ENCODE assay signal across 10 cellular contexts in the genomic region with DNA sequence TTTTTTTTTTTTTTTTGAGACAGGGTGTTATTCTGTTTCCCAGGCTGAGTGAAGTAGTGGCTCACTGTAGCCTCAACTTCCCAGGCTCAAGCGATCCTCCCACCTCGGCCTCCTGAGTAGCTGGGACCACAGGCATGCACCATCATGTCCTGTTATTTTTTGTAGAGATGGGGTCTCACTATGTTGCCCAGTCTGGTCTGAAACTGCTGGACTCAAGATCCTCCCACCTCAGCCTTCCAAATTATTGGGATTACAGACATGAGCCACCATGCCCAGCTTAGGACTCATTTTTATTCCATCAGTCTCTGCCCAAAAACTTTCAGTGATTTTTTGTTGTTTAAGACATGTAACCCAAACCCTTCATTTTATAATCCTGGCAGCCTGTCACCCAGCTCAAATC.
A peak's percentile ranks its signal among the peaks of the same experiment; 100 is the strongest.
DNase-seq lines count a peak whose midpoint lies in the region; ATAC-seq and TF ChIP-seq lines count a peak whose summit lies in the region.
"Had no signal": no experiment of that assay in that cellular context is flagged by ENCODE, and none has a peak within 500 bp of the region (broad histone marks: within the 10 kb centered on the region; RNA-seq: fewer than 3 reads in every experiment).

No MANE protein-coding gene starts in this region.

- no peak overlapping the region for H3K4me3 ChIP-seq in HEK293 (ENCODE audit: low read depth, low read length)
- no peak overlapping the region for H3K4me3 ChIP-seq in SJCRH30
- H3K4me3 ChIP-seq in gastrocnemius medialis = no peak overlapping the region
- no peak overlapping the region for H3K4me3 ChIP-seq in tibial artery

- intact Hi-C loops in gastrocnemius medialis (cut with DNase I; ENCODE audit: low total_unique reads) = loop anchor here (1.0 to 10.0 kb wide), 6 partner anchors 25 to 433 kb away; no protein-coding TSS in a partner anchor
- intact Hi-C loops in tibial artery (cut with DNase I; ENCODE audit: low total_unique reads) = no loop called here

- in situ Hi-C loops in gastrocnemius medialis (cut with MboI; ENCODE audit: low sequenced_read_pairs in 4 of 4) = loop anchor here in 1 of 4 donors (10.0 kb wide), 1 partner anchor 177 kb away; no protein-coding TSS in a partner anchor

- peaks cover 4% of the 10 kb centered on the region for H3K27me3 Mint-ChIP-seq in glutamatergic neuron (ENCODE audit: unreplicated experiment)

- POLR2A ChIA-PET in HEK293 (lab: Yijun Ruan, JAX) = interaction anchor here (0.9 to 2.5 kb wide), 5 partner anchors 24 to 328 kb away, joined by 3 to 10 read pairs (median 5); a partner anchor contains a TSS

- no peaks in the 10 kb centered on the region for H3K36me3 ChIP-seq in HEK293 (ENCODE audit: control insufficient read depth in 2 of 2, insufficient read depth in 1 of 2, low read length in 2 of 2)
- H3K36me3 ChIP-seq in SJCRH30 = no peaks in the 10 kb centered on the region
- no peaks in the 10 kb centered on the region for H3K36me3 ChIP-seq in gastrocnemius medialis
- H3K36me3 ChIP-seq in tibial artery = no peaks in the 10 kb centered on the region

- no peaks in the 10 kb centered on the region for H3K36me3 Mint-ChIP-seq in glutamatergic neuron (ENCODE audit: unreplicated experiment)

- H3K27me3 ChIP-seq in SJCRH30 (no peaks in the 10 kb centered on the region), gastrocnemius medialis (no peaks in the 10 kb centered on the region), tibial artery (no peaks in the 10 kb centered on the region)

- H3K27ac ChIP-seq in HEK293 (ENCODE audit: extremely low read depth, low read depth, low read length) (no peak overlapping the region), SJCRH30 (peak overlapping the region; percentile 93), gastrocnemius medialis (peak overlapping the region; percentile 80 to 93 (median 84)), tibial artery (no peak overlapping the region)

- H3K4me3 Mint-ChIP-seq in glutamatergic neuron (ENCODE audit: unreplicated experiment) = no peak overlapping the region

- peak overlapping the region; percentile 71 for H3K27ac Mint-ChIP-seq in glutamatergic neuron (ENCODE audit: unreplicated experiment)

- H3K4me1 ChIP-seq in HEK293 (ENCODE audit: control insufficient read depth, insufficient read depth, low read length) (peaks cover 5% of the 10 kb centered on the region; the same call in 1 of the 2 replicates), SJCRH30 (peaks cover 24% of the 10 kb centered on the region), gastrocnemius medialis (peaks cover 10 to 17% of the 10 kb centered on the region in 2 donors), tibial artery (no peaks in the 10 kb centered on the region)

- TF ChIP-seq CTCF in HEK293 (tag by site-specific recombination; IDR thresholded peaks at IDR 0.05) (no peak), glutamatergic neuron (IDR thresholded peaks at IDR 0.05; ENCODE audit: partially characterized antibody, unreplicated experiment) (no peak), gastrocnemius medialis (IDR thresholded peaks at IDR 0.05 in 4 of 5, conservative IDR thresholded peaks at IDR 0.05 in 1 of 5) (no peak), GM20000 (IDR thresholded peaks at IDR 0.05; ENCODE audit: extremely low read depth, missing control alignments) (no peak), tibial artery (IDR thresholded peaks at IDR 0.05) (no peak)

- peaks cover 11% of the 10 kb centered on the region for H3K4me1 Mint-ChIP-seq in glutamatergic neuron (ENCODE audit: low read depth, unreplicated experiment)

- H3K9me3 ChIP-seq in HEK293 (ENCODE audit: control insufficient read depth, insufficient read depth, low read depth, low read length) (no peaks in the 10 kb centered on the region), SJCRH30 (replicated peaks) (no peaks in the 10 kb centered on the region), gastrocnemius medialis (no peaks in the 10 kb centered on the region), tibial artery (no peaks in the 10 kb centered on the region)

- DNase-seq in SJCRH30 (no peak), glutamatergic neuron (no peak), gastrocnemius medialis (no peak), GM20000 (ENCODE audit: low spot score) (no peak), occipital lobe (lab: John Stamatoyannopoulos, UW) (no peak), tibial artery (no peak)
- DNase-seq: NCI-H2029 treated with DMSO at 0.1 percent for 48 hours, NCI-H510A treated with DMSO at 0.1 percent for 48 hours had no signal

- CTCF ChIA-PET in HEK293 (lab: Yijun Ruan, JAX) = interaction anchor here (0.6 kb wide), 1 partner anchor 10 kb away, joined by 3 read pairs; no protein-coding TSS in a partner anchor

- no peak for TF ChIP-seq POLR2A in gastrocnemius medialis (IDR thresholded peaks at IDR 0.05)

- H3K9me3 Mint-ChIP-seq in glutamatergic neuron (ENCODE audit: unreplicated experiment) = peaks cover 11% of the 10 kb centered on the region

- ATAC-seq in gastrocnemius medialis (peak in 1 of 2 donors; percentile 8), GM21423 (IDR thresholded peaks at IDR 0.05; ENCODE audit: unreplicated experiment) (no peak)

TF ChIP-seq in HEK293, 187 proteins besides CTCF, POLR2A, EP300 and RAD21:
- no peak for TF ChIP-seq EGR2 (tag by site-specific recombination; IDR thresholded peaks at IDR 0.05; ENCODE audit: low read depth)
- peak; percentile 84 for TF ChIP-seq ZNF121 (tag by site-specific recombination; IDR thresholded peaks at IDR 0.05)

Comparison
In these comparisons a context has a peak if more than half of its experiments do, and no peak if none do; other contexts are left out.
1. H3K27ac ChIP-seq: peak in SJCRH30 (single experiment) and gastrocnemius medialis (4 of 4); none in HEK293 (single experiment) and tibial artery (0 of 2).